Comparison of ENCODE assay signal across 8 cellular contexts in the genomic region with DNA sequence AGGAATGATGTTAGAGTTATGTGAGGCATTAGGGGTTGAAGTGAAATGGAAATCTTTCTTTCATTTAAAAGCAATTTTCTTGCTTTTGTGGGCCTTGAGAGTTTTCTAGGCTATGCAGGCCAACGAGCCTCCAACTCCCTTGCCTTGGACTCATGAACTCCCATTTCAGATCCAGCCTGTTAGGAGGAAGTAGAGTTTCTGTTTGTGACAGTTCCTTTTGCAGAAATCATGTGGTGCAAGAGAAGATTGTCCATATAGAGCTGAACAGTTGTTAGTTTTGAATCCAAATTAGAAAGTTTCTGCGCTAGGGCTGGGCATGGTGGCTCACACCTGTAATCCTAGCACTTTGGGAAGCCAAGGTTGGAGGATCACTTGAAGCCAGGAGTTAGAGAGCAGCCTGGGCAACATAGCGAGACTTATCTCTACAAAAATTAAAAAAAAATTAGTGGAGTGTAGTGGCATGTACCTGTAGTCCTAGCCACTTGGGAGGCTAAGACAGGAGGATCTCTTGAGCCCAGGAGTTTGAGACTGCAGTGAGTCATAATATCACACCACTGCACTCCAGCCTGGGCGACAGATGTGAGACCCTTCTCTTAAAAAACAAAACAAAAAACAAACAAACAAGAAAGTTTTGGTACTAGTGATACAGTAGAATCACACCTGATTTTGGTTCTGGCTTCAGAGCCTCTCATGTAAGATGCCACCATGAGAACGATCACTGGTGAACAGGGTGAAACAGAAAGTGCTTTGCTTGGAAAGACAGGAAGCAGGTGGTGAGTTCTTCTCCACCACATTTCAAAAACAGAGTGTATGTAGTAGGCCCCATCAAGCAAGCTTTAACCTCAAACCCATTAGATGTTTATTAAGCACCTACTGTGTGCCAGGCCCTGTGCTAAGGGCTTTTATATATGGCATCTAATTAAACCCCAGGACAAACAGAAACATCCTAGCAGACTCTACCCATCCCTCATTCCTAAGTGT. TPM values are rescaled to one million over a fixed set of nuclear protein-coding genes. Genes with fewer than 3 reads are reported as not detected.
DNase-seq lines count a peak whose midpoint lies in the region; ATAC-seq and TF ChIP-seq lines count a peak whose summit lies in the region.

No MANE protein-coding gene starts in this region.

- no peaks in the 10 kb centered on the region for H3K9me3 ChIP-seq in adrenal gland (replicated peaks in 1 of 3)

- H3K27me3 ChIP-seq in adrenal gland: no peaks in the 10 kb centered on the region

- peak overlapping the region in 2 of 4 donors; percentile 47 to 72 for H3K4me3 Mint-ChIP-seq in IgD-negative memory B cell
- H3K4me3 Mint-ChIP-seq in endothelial cell (ENCODE audit: unreplicated experiment): no peak overlapping the region
- H3K4me3 Mint-ChIP-seq in type B pancreatic cell: no peak overlapping the region

- WGBS in adrenal gland, 4 donors: 73 to 82% (median 76%) methylated on average over 5 of the region's 5 CpGs

- H3K4me1 ChIP-seq in adrenal gland (replicated peaks in 1 of 2): peaks cover 0 to 8% of the 10 kb centered on the region in 2 donors

- H3K36me3 Mint-ChIP-seq in IgD-negative memory B cell (peaks cover 3% of the 10 kb centered on the region), endothelial cell (ENCODE audit: low read depth, unreplicated experiment) (no peaks in the 10 kb centered on the region), type B pancreatic cell (no peaks in the 10 kb centered on the region)

- peak overlapping the region in 2 of 5 donors; percentile 32 to 35 for H3K27ac ChIP-seq in adrenal gland

- H3K27ac Mint-ChIP-seq in IgD-negative memory B cell (peak overlapping the region; percentile 23 to 88 (median 76)), endothelial cell (ENCODE audit: unreplicated experiment) (no peak overlapping the region), type B pancreatic cell (no peak overlapping the region)

- no peak overlapping the region for H3K4me3 ChIP-seq in adrenal gland

- peaks cover 27 to 34% (median 28%) of the 10 kb centered on the region in 3 donors for H3K4me1 Mint-ChIP-seq in IgD-negative memory B cell
- no peaks in the 10 kb centered on the region for H3K4me1 Mint-ChIP-seq in endothelial cell (ENCODE audit: unreplicated experiment)
- peaks cover 5% of the 10 kb centered on the region for H3K4me1 Mint-ChIP-seq in type B pancreatic cell (ENCODE audit: unreplicated experiment)

- H3K36me3 ChIP-seq in adrenal gland (replicated peaks in 1 of 2): no peaks in the 10 kb centered on the region

- DNase-seq in GM10266 (ENCODE audit: extremely low spot score) (peak; percentile 52), endothelial cell (ENCODE audit: low spot score) (no peak), DMS 273 (lab: John Stamatoyannopoulos, UW; ENCODE audit: unreplicated experiment) (no peak), type B pancreatic cell (ENCODE audit: extremely low spot score, unreplicated experiment) (no peak), adrenal gland (no peak)
- DNase-seq in effector CD4-positive, alpha-beta T cell: peak; percentile 2

- H3K9me3 Mint-ChIP-seq in IgD-negative memory B cell: peaks cover 0 to 4% (median 3%) of the 10 kb centered on the region in 3 donors
- H3K9me3 Mint-ChIP-seq in endothelial cell (ENCODE audit: unreplicated experiment): no peaks in the 10 kb centered on the region
- peaks cover 4% of the 10 kb centered on the region for H3K9me3 Mint-ChIP-seq in type B pancreatic cell

- TF ChIP-seq CTCF in GM10266 (IDR thresholded peaks at IDR 0.05; ENCODE audit: control insufficient read depth, insufficient read depth, low read depth, missing control alignments) (no peak), endothelial cell (IDR thresholded peaks at IDR 0.05; ENCODE audit: unreplicated experiment) (no peak), type B pancreatic cell (conservative IDR thresholded peaks at IDR 0.05) (no peak), adrenal gland (IDR thresholded peaks at IDR 0.05) (no peak)

- no peaks in the 10 kb centered on the region for H3K27me3 Mint-ChIP-seq in IgD-negative memory B cell
- H3K27me3 Mint-ChIP-seq in endothelial cell (ENCODE audit: unreplicated experiment): no peaks in the 10 kb centered on the region
- peaks cover 7% of the 10 kb centered on the region for H3K27me3 Mint-ChIP-seq in type B pancreatic cell

- TF ChIP-seq POLR2A in adrenal gland (IDR thresholded peaks at IDR 0.05): no peak

- intact Hi-C loops in adrenal gland (cut with DNase I): no loop called here

- ATAC-seq in GM21423 (IDR thresholded peaks at IDR 0.05; ENCODE audit: unreplicated experiment): peak; percentile 88

RNA-seq across cellular contexts. Expression of gene MED13L, which starts 47.5 kb away (rescaled TPM):
- 10.7 TPM for polyA plus RNA-seq in IgD-negative memory B cell
- total RNA-seq in endothelial cell (ENCODE audit: unreplicated experiment): 97.0 TPM
- 87.8 and 97.7 TPM in 2 replicates for total RNA-seq in type B pancreatic cell (ENCODE audit: low replicate concordance)
- total RNA-seq in adrenal gland: 100 to 1,000 TPM in 3 of 8 donors, 10 to 100 TPM in 5; 47.5 to 106 (median 85.1) TPM
- polyA plus RNA-seq in adrenal gland: 10 to 100 TPM in 2 of 3 donors, 1 to 10 TPM in 1; 8.8 to 24.9 (median 12.6) TPM

Comparison
In these comparisons a context has a peak if more than half of its experiments do, and no peak if none do; other contexts are left out.
1. DNase-seq: peak in GM10266 (single experiment) and effector CD4-positive, alpha-beta T cell (single experiment); none in endothelial cell (single experiment), DMS 273 (single experiment), type B pancreatic cell (single experiment) and adrenal gland (0 of 7).
2. H3K27ac Mint-ChIP-seq: peak in IgD-negative memory B cell (3 of 3); none in endothelial cell (single experiment) and type B pancreatic cell (single experiment).